ENCODE assay signal across 1 cellular context in the genomic region with DNA sequence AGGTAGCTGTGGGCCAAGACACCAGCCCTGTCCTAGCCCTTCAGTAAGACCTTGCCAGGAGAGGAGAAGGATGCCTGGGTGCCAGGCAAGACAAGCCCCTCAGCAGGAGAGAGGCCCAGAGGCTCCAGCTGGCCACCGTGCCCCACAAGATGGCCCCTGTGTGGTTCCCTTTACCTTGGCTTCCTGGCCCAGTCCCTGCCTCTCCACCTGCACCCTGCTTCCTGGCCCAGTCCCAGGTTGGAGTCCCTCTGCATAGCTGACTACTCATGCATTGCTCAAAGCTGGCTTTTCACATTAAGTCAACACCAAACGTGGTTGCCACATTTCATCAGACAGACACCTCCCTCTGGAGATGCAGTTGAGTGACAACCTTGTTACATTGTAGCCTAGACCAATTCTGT.
TF ChIP-seq lines count a peak whose summit lies in the region.

No MANE protein-coding gene starts in this region.

TF ChIP-seq in K562, 482 proteins besides CTCF, POLR2A, EP300 and RAD21 (continued from another document and continues in another):
- TF ChIP-seq, protein P1, sequence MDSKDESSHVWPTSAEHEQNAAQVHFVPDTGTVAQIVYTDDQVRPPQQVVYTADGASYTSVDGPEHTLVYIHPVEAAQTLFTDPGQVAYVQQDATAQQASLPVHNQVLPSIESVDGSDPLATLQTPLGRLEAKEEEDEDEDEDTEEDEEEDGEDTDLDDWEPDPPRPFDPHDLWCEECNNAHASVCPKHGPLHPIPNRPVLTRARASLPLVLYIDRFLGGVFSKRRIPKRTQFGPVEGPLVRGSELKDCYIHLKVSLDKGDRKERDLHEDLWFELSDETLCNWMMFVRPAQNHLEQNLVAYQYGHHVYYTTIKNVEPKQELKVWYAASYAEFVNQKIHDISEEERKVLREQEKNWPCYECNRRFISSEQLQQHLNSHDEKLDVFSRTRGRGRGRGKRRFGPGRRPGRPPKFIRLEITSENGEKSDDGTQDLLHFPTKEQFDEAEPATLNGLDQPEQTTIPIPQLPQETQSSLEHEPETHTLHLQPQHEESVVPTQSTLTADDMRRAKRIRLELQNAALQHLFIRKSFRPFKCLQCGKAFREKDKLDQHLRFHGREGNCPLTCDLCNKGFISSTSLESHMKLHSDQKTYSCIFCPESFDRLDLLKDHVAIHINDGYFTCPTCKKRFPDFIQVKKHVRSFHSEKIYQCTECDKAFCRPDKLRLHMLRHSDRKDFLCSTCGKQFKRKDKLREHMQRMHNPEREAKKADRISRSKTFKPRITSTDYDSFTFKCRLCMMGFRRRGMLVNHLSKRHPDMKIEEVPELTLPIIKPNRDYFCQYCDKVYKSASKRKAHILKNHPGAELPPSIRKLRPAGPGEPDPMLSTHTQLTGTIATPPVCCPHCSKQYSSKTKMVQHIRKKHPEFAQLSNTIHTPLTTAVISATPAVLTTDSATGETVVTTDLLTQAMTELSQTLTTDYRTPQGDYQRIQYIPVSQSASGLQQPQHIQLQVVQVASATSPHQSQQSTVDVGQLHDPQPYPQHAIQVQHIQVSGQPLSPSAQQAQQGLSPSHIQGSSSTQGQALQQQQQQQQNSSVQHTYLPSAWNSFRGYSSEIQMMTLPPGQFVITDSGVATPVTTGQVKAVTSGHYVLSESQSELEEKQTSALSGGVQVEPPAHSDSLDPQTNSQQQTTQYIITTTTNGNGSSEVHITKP (IDR thresholded peaks at IDR 0.05; ENCODE audit: partially characterized antibody): no peak
- TF ChIP-seq ZBTB8A (IDR thresholded peaks at IDR 0.05; ENCODE audit: partially characterized antibody) (no peak), JUNB (CRISPR knock-in tag; conservative IDR thresholded peaks at IDR 0.05) (no peak), MEF2D (tag; conservative IDR thresholded peaks at IDR 0.05; ENCODE audit: low read depth) (peak; percentile 75; the same call in 1 of the 2 replicates), NEUROD1 (IDR thresholded peaks at IDR 0.05; ENCODE audit: borderline replicate concordance, low read depth, low read length, partially characterized antibody) (no peak), SFPQ (IDR thresholded peaks at IDR 0.05; ENCODE audit: low read depth, low read length) (no peak), HINFP (tag; conservative IDR thresholded peaks at IDR 0.05; ENCODE audit: low read depth) (0 out of 2 replicates have a peak, but pooled peaks have one; percentile 34), CREBBP (IDR thresholded peaks at IDR 0.05; ENCODE audit: low read depth, low read length) (no peak), RBFOX2 (IDR thresholded peaks at IDR 0.05; ENCODE audit: low read depth, low read length) (no peak), ZFPM2 (CRISPR knock-in tag; IDR thresholded peaks at IDR 0.05) (no peak), ZNF512 (tag; IDR thresholded peaks at IDR 0.05) (no peak), ZBTB17 (CRISPR knock-in tag; IDR thresholded peaks at IDR 0.05) (peak; percentile 64; the same call in 1 of the 2 replicates), KAT8 (IDR thresholded peaks at IDR 0.05; ENCODE audit: low read depth) (no peak), TFAM (CRISPR knock-in tag; conservative IDR thresholded peaks at IDR 0.05) (no peak), FUS (optimal IDR thresholded peaks at IDR 0.05; ENCODE audit: low read depth, low read length) (no peak), THRA (IDR thresholded peaks at IDR 0.05) (no peak), CXXC5 (CRISPR knock-in tag; IDR thresholded peaks at IDR 0.05) (peak; percentile 41; the same call in 1 of the 2 replicates), ZNF740 (CRISPR knock-in tag; IDR thresholded peaks at IDR 0.05) (no peak), ZNF740 (tag; IDR thresholded peaks at IDR 0.05) (0 out of 4 replicates have a peak, but pooled peaks of 1 of the 2 experiments have one; percentile 70), CC2D1A (IDR thresholded peaks at IDR 0.05) (no peak), KAT2B (IDR thresholded peaks at IDR 0.05; ENCODE audit: low read depth, low read length) (no peak), ZBTB9 (CRISPR knock-in tag; IDR thresholded peaks at IDR 0.05) (no peak), COPS2 (conservative IDR thresholded peaks at IDR 0.05) (no peak), MEIS2 (IDR thresholded peaks at IDR 0.05; ENCODE audit: partially characterized antibody) (peak; percentile 51), SIN3B (IDR thresholded peaks at IDR 0.05; ENCODE audit: low read depth) (no peak), HLTF (IDR thresholded peaks at IDR 0.05) (no peak), ZNF431 (CRISPR knock-in tag; IDR thresholded peaks at IDR 0.05) (no peak), ZNF311 (CRISPR knock-in tag; IDR thresholded peaks at IDR 0.05) (peak; percentile 59; the same call in 1 of the 2 replicates), HEY1 (CRISPR knock-in tag; IDR thresholded peaks at IDR 0.05; ENCODE audit: borderline replicate concordance) (no peak), FOXM1 (IDR thresholded peaks at IDR 0.05; ENCODE audit: low read depth) (no peak), FOXM1 (CRISPR knock-in tag; IDR thresholded peaks at IDR 0.05; ENCODE audit: low read depth) (no peak), CTBP1 (IDR thresholded peaks at IDR 0.05; ENCODE audit: borderline replicate concordance) (no peak), ZNF830 (CRISPR knock-in tag; IDR thresholded peaks at IDR 0.05) (no peak), MECOM (CRISPR knock-in tag; IDR thresholded peaks at IDR 0.05) (peak; percentile 73; the same call in 1 of the 2 replicates), SRSF1 (IDR thresholded peaks at IDR 0.05; ENCODE audit: low read depth, low read length) (no peak), ERF (CRISPR knock-in tag; IDR thresholded peaks at IDR 0.05) (no peak), CEBPB (tag; IDR thresholded peaks at IDR 0.05) (peak; percentile 53), ARNT (IDR thresholded peaks at IDR 0.05) (no peak), SP2 (IDR thresholded peaks at IDR 0.05; ENCODE audit: extremely low read depth, low read depth, low read length, poor library complexity, severe bottlenecking) (no peak), PBX2 (CRISPR knock-in tag; IDR thresholded peaks at IDR 0.05; ENCODE audit: low read depth) (no peak), PBX2 (tag; conservative IDR thresholded peaks at IDR 0.05; ENCODE audit: low read depth) (0 out of 2 replicates have a peak, but pooled peaks have one; percentile 15)
- TF ChIP-seq, protein P2, sequence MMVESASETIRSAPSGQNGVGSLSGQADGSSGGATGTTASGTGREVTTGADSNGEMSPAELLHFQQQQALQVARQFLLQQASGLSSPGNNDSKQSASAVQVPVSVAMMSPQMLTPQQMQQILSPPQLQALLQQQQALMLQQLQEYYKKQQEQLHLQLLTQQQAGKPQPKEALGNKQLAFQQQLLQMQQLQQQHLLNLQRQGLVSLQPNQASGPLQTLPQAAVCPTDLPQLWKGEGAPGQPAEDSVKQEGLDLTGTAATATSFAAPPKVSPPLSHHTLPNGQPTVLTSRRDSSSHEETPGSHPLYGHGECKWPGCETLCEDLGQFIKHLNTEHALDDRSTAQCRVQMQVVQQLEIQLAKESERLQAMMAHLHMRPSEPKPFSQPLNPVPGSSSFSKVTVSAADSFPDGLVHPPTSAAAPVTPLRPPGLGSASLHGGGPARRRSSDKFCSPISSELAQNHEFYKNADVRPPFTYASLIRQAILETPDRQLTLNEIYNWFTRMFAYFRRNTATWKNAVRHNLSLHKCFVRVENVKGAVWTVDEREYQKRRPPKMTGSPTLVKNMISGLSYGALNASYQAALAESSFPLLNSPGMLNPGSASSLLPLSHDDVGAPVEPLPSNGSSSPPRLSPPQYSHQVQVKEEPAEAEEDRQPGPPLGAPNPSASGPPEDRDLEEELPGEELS (CRISPR knock-in tag; IDR thresholded peaks at IDR 0.05; ENCODE audit: borderline replicate concordance): 0 out of 2 replicates have a peak, but pooled peaks have one; percentile 0
- TF ChIP-seq, protein P3, sequence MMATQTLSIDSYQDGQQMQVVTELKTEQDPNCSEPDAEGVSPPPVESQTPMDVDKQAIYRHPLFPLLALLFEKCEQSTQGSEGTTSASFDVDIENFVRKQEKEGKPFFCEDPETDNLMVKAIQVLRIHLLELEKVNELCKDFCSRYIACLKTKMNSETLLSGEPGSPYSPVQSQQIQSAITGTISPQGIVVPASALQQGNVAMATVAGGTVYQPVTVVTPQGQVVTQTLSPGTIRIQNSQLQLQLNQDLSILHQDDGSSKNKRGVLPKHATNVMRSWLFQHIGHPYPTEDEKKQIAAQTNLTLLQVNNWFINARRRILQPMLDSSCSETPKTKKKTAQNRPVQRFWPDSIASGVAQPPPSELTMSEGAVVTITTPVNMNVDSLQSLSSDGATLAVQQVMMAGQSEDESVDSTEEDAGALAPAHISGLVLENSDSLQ (IDR thresholded peaks at IDR 0.05): peak; percentile 89
